In genomic region chr7:33628894-33629293, GRCh38 we compare ENCODE assay signal across 36 cellular contexts.
DNase-seq lines count a peak whose midpoint lies in the region; ATAC-seq, FAIRE-seq and TF ChIP-seq lines count a peak whose summit lies in the region.
"Had no signal": no experiment of that assay in that cellular context is flagged by ENCODE, and none has a peak within 500 bp of the region (broad histone marks: within the 10 kb centered on the region; RNA-seq: fewer than 3 reads in every experiment).

No MANE protein-coding gene starts in this region.

- H3K27ac ChIP-seq in GM23338 (ENCODE audit: low read depth) (no peak overlapping the region), HEK293 (ENCODE audit: extremely low read depth, low read depth, low read length) (no peak overlapping the region), astrocyte (ENCODE audit: low read depth, low read length) (no peak overlapping the region), endothelial cell of umbilical vein (ENCODE audit: insufficient read depth, low read depth, low read length) (no peak overlapping the region), sigmoid colon (no peak overlapping the region)
- H3K27ac ChIP-seq: 22Rv1; A549; BLaER1; BLaER1 treated with 17β-estradiol and CSF1 and Interleukin-3, amounts not matched to agents 10 nM and 100 nM; C4-2B had no signal

- TF ChIP-seq EP300 in sigmoid colon (IDR thresholded peaks at IDR 0.05) = no peak

- H3K4me3 ChIP-seq in GM23338 (no peak overlapping the region), HEK293 (ENCODE audit: low read depth, low read length) (no peak overlapping the region), astrocyte (ENCODE audit: insufficient read depth, low read depth, low read length) (no peak overlapping the region), endothelial cell of umbilical vein (replicated peaks in 1 of 3; ENCODE audit: insufficient read depth in 1 of 3, low read depth in 1 of 3, low read length in 3 of 3) (no peak overlapping the region), sigmoid colon (no peak overlapping the region), H7 (ENCODE audit: insufficient read depth, low read depth, low read length) (no peak overlapping the region)
- H3K4me3 ChIP-seq: A549; BLaER1; BLaER1 treated with 17β-estradiol and CSF1 and Interleukin-3, amounts not matched to agents 10 nM and 100 nM had no signal

- H4K20me1 ChIP-seq in GM23338 (replicated peaks; ENCODE audit: insufficient read depth) = no peaks in the 10 kb centered on the region
- H4K20me1 ChIP-seq in astrocyte (ENCODE audit: insufficient read depth, low read length) = no peaks in the 10 kb centered on the region
- H4K20me1 ChIP-seq in endothelial cell of umbilical vein (replicated peaks; ENCODE audit: control insufficient read depth, extremely low read depth, insufficient read depth, low read length) = no peaks in the 10 kb centered on the region
- H4K20me1 ChIP-seq: BLaER1; BLaER1 treated with 17β-estradiol and CSF1 and Interleukin-3, amounts not matched to agents 10 nM and 100 nM had no signal

- H3K9ac ChIP-seq in astrocyte (ENCODE audit: low read length) (no peak overlapping the region), endothelial cell of umbilical vein (replicated peaks; ENCODE audit: extremely low read depth, insufficient read depth, low read length) (no peak overlapping the region)
- H3K9ac ChIP-seq: BLaER1; BLaER1 treated with 17β-estradiol and CSF1 and Interleukin-3, amounts not matched to agents 10 nM and 100 nM had no signal

- no peak for ATAC-seq in GM23338
- ATAC-seq: A549; CD8-positive, alpha-beta T cell had no signal

- H3K27me3 Mint-ChIP-seq in GM23338 (ENCODE audit: insufficient read depth, low read depth, poor library complexity) = no peaks in the 10 kb centered on the region
- H3K27me3 Mint-ChIP-seq in astrocyte (ENCODE audit: low read depth, unreplicated experiment) = no peaks in the 10 kb centered on the region
- H3K27me3 Mint-ChIP-seq: B cell; CD4-positive, alpha-beta memory T cell; CD4-positive, alpha-beta T cell had no signal

- H3K4me3 Mint-ChIP-seq in GM23338 (no peak overlapping the region), astrocyte (ENCODE audit: unreplicated experiment) (no peak overlapping the region)
- H3K4me3 Mint-ChIP-seq: B cell; CD14-positive monocyte; CD4-positive, alpha-beta memory T cell; CD4-positive, alpha-beta T cell; CD4-positive, CD25-positive, alpha-beta regulatory T cell; CD8-positive, alpha-beta memory T cell; CD8-positive, alpha-beta T cell had no signal

- H3K9me1 ChIP-seq in endothelial cell of umbilical vein (replicated peaks; ENCODE audit: control insufficient read depth, extremely low read depth, insufficient read depth, low read length) = no peaks in the 10 kb centered on the region

- CTCF ChIA-PET in HEK293 (lab: Yijun Ruan, JAX) = no interaction called here
- CTCF ChIA-PET in endothelial cell of umbilical vein (lab: Charles Lee) = interaction anchor here (2.1 kb wide), 1 partner anchor 17 kb away, joined by 5 read pairs; no protein-coding TSS in a partner anchor

- 75 to 82% methylated on average over 2 of the region's 2 CpGs for WGBS in sigmoid colon, 2 donors

- H3K27ac Mint-ChIP-seq in GM23338 (0 out of 2 replicates have a peak overlapping the region, but pooled peaks have one; percentile 15), astrocyte (ENCODE audit: unreplicated experiment) (no peak overlapping the region)
- H3K27ac Mint-ChIP-seq: B cell; CD14-positive monocyte; CD4-positive, alpha-beta memory T cell; CD4-positive, alpha-beta T cell; CD8-positive, alpha-beta memory T cell; CD8-positive, alpha-beta T cell had no signal

- TF ChIP-seq CTCF in GM23338 (conservative IDR thresholded peaks at IDR 0.05; ENCODE audit: low read depth in 2 of 2) (no peak), HEK293 (tag by site-specific recombination; IDR thresholded peaks at IDR 0.05) (no peak), astrocyte (IDR thresholded peaks at IDR 0.05; ENCODE audit: insufficient read depth, low read depth, low read length) (no peak), endothelial cell of umbilical vein (IDR thresholded peaks at IDR 0.05; ENCODE audit: extremely low read depth in 1 of 2, insufficient read depth in 1 of 2, low read depth in 1 of 2, low read length in 2 of 2) (no peak), sigmoid colon (IDR thresholded peaks at IDR 0.05) (no peak)

- H3K27me3 ChIP-seq in GM23338 (ENCODE audit: insufficient read depth) (no peaks in the 10 kb centered on the region), astrocyte (ENCODE audit: insufficient read depth, low read length) (no peaks in the 10 kb centered on the region), endothelial cell of umbilical vein (ENCODE audit: control insufficient read depth in 2 of 2, insufficient read depth in 2 of 2, low read length in 2 of 2) (no peaks in the 10 kb centered on the region), sigmoid colon (no peaks in the 10 kb centered on the region), H7 (ENCODE audit: control insufficient read depth, insufficient read depth, low read length) (no peaks in the 10 kb centered on the region)
- H3K27me3 ChIP-seq: BE2C; BLaER1; BLaER1 treated with 17β-estradiol and CSF1 and Interleukin-3, amounts not matched to agents 10 nM and 100 nM had no signal

- H3K9me3 Mint-ChIP-seq in GM23338 = peaks cover 7% of the 10 kb centered on the region
- H3K9me3 Mint-ChIP-seq in astrocyte (ENCODE audit: unreplicated experiment) = no peaks in the 10 kb centered on the region

- FAIRE-seq in astrocyte (lab: Jason Lieb, UNC) (peak; percentile 9), endothelial cell of umbilical vein (lab: Jason Lieb, UNC) (peak; percentile 24)
- FAIRE-seq: A204.1, A549, D721Med had no signal

- H3K36me3 ChIP-seq in GM23338 (ENCODE audit: insufficient read depth) = no peaks in the 10 kb centered on the region
- H3K36me3 ChIP-seq in HEK293 (ENCODE audit: control insufficient read depth in 2 of 2, insufficient read depth in 1 of 2, low read length in 2 of 2) = no peaks in the 10 kb centered on the region
- H3K36me3 ChIP-seq in astrocyte (ENCODE audit: insufficient read depth, low read length) = no peaks in the 10 kb centered on the region
- no peaks in the 10 kb centered on the region for H3K36me3 ChIP-seq in endothelial cell of umbilical vein (ENCODE audit: control insufficient read depth in 2 of 2, extremely low read depth in 1 of 2, insufficient read depth in 2 of 2, low read length in 2 of 2)
- H3K36me3 ChIP-seq in sigmoid colon = no peaks in the 10 kb centered on the region
- no peaks in the 10 kb centered on the region for H3K36me3 ChIP-seq in H7 (replicated peaks; ENCODE audit: control insufficient read depth, insufficient read depth, low read length)
- H3K36me3 ChIP-seq: BE2C; BLaER1; BLaER1 treated with 17β-estradiol and CSF1 and Interleukin-3, amounts not matched to agents 10 nM and 100 nM had no signal

- H3K79me2 ChIP-seq in GM23338 (replicated peaks; ENCODE audit: insufficient read depth) (no peaks in the 10 kb centered on the region), astrocyte (ENCODE audit: insufficient read depth, low read length) (no peaks in the 10 kb centered on the region), endothelial cell of umbilical vein (ENCODE audit: control insufficient read depth, insufficient read depth, low read length) (no peaks in the 10 kb centered on the region)

- H3K9me3 ChIP-seq in HEK293 (ENCODE audit: control insufficient read depth, insufficient read depth, low read depth, low read length) (no peaks in the 10 kb centered on the region), astrocyte (ENCODE audit: insufficient read depth, low read depth, low read length) (no peaks in the 10 kb centered on the region), endothelial cell of umbilical vein (replicated peaks; ENCODE audit: control insufficient read depth, insufficient read depth, low read length) (no peaks in the 10 kb centered on the region), sigmoid colon (no peaks in the 10 kb centered on the region)
- H3K9me3 ChIP-seq: A549, BE2C, BLaER1, Caco-2 had no signal

- intact Hi-C loops in endothelial cell of umbilical vein (cut with micrococcal nuclease) (no loop called here), sigmoid colon (cut with DNase I) (no loop called here)

- BruUV-seq in endothelial cell of umbilical vein (replicated peaks; lab: Mats Ljungman, UMichigan) = no TSS peak

- dilution Hi-C loops in endothelial cell of umbilical vein (cut with MboI; ENCODE audit: extremely low pct_ligation_motif_present, low sequenced_read_pairs) = no loop called here

- H3K9me2 ChIP-seq in GM23338 (ENCODE audit: insufficient read depth) = no peaks in the 10 kb centered on the region

- H2AFZ ChIP-seq in GM23338 = no peak overlapping the region
- no peak overlapping the region for H2AFZ ChIP-seq in astrocyte (ENCODE audit: low read depth, low read length)
- no peak overlapping the region for H2AFZ ChIP-seq in endothelial cell of umbilical vein (ENCODE audit: low read depth, low read length)

- POLR2A ChIA-PET in HEK293 (lab: Yijun Ruan, JAX) (no interaction called here), endothelial cell of umbilical vein (lab: Charles Lee) (no interaction called here)

- TF ChIP-seq POLR2A in endothelial cell of umbilical vein (IDR thresholded peaks at IDR 0.05; ENCODE audit: low read depth, low read length) (no peak), sigmoid colon (IDR thresholded peaks at IDR 0.05) (no peak)

- DNase-seq in GM23338 (ENCODE audit: low spot score) = no peak
- DNase-seq in astrocyte (ENCODE audit: low read depth) = no peak
- no peak for DNase-seq in endothelial cell of umbilical vein (ENCODE audit: low read depth, low spot score)
- DNase-seq in NAMALWA (ENCODE audit: low spot score) = no peak
- no peak for DNase-seq in sigmoid colon
- DNase-seq in H7 = no peak
- no peak for DNase-seq in DMS79 treated with DMSO at 0.1 percent for 48 hours (lab: John Stamatoyannopoulos, UW)
- DNase-seq: 8988T; ACHN; AML-193; BE2C; C1 segment of cervical spinal cord; Caco-2; Calu3; CD4-positive, alpha-beta memory T cell; CD4-positive, alpha-beta T cell; CD4-positive, CD25-positive, alpha-beta regulatory T cell; CD8-positive, alpha-beta memory T cell; CD8-positive, alpha-beta T cell; COR-L47; DMS 273 treated with DMSO at 0.1 percent for 48 hours; DMS153; DMS53; DMS79; DND-41; EL had no signal

- no peaks in the 10 kb centered on the region for H3F3A ChIP-seq in GM23338 (replicated peaks; ENCODE audit: low read depth)

- H3K4me2 ChIP-seq in GM23338 = no peak overlapping the region
- no peak overlapping the region for H3K4me2 ChIP-seq in astrocyte (ENCODE audit: low read length)
- no peak overlapping the region for H3K4me2 ChIP-seq in endothelial cell of umbilical vein (ENCODE audit: insufficient read depth, low read length)
- H3K4me2 ChIP-seq: A549; BLaER1; BLaER1 treated with 17β-estradiol and CSF1 and Interleukin-3, amounts not matched to agents 10 nM and 100 nM had no signal

- peaks cover 31% of the 10 kb centered on the region for H3K4me1 Mint-ChIP-seq in GM23338
- no peaks in the 10 kb centered on the region for H3K4me1 Mint-ChIP-seq in astrocyte (ENCODE audit: low read depth, unreplicated experiment)
- H3K4me1 Mint-ChIP-seq: B cell; CD14-positive monocyte; CD4-positive, alpha-beta memory T cell; CD8-positive, alpha-beta memory T cell had no signal

- peaks cover 14% of the 10 kb centered on the region; the same call in 1 of the 2 replicates for H3K4me1 ChIP-seq in GM23338 (ENCODE audit: insufficient read depth)
- peaks cover 5% of the 10 kb centered on the region; the same call in 1 of the 2 replicates for H3K4me1 ChIP-seq in HEK293 (ENCODE audit: control insufficient read depth, insufficient read depth, low read length)
- no peaks in the 10 kb centered on the region for H3K4me1 ChIP-seq in astrocyte (ENCODE audit: insufficient read depth, low read length)
- no peaks in the 10 kb centered on the region for H3K4me1 ChIP-seq in endothelial cell of umbilical vein (ENCODE audit: control insufficient read depth, extremely low read depth, insufficient read depth, low read length)
- peaks cover 0 to 37% (median 14%) of the 10 kb centered on the region in 4 donors for H3K4me1 ChIP-seq in sigmoid colon
- H3K4me1 ChIP-seq: A549, BE2C, BLaER1, Caco-2 had no signal

- H3K36me3 Mint-ChIP-seq in GM23338 (ENCODE audit: low read depth) (peaks cover 6% of the 10 kb centered on the region; the same call in 2 of the 3 replicates), astrocyte (ENCODE audit: low read depth, unreplicated experiment) (peaks cover 1% of the 10 kb centered on the region)
- H3K36me3 Mint-ChIP-seq: CD14-positive monocyte had no signal
